1 cellular context compared by ENCODE assay signal in genomic region chr12:122895757-122896636, GRCh38.
A peak's percentile ranks its signal among the peaks of the same experiment; 100 is the strongest.
TF ChIP-seq lines count a peak whose summit lies in the region.

A gene with protein sequence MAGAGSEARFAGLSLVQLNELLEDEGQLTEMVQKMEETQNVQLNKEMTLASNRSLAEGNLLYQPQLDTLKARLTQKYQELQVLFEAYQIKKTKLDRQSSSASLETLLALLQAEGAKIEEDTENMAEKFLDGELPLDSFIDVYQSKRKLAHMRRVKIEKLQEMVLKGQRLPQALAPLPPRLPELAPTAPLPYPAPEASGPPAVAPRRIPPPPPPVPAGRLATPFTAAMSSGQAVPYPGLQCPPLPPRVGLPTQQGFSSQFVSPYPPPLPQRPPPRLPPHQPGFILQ (minus strand): TSS chr12:122896124. CDS start chr12:122896062, 62 bp downstream.

TF ChIP-seq in HepG2, 621 proteins besides CTCF, POLR2A, EP300 and RAD21 (continued from another document and continues in another):
- peak; percentile 93 for TF ChIP-seq CREM (IDR thresholded peaks at IDR 0.05)
- peak; percentile 86 for TF ChIP-seq CREM (CRISPR knock-in tag; IDR thresholded peaks at IDR 0.05)
- no peak for TF ChIP-seq FLYWCH1 (CRISPR knock-in tag; IDR thresholded peaks at IDR 0.05)
- peak; percentile 35; the same call in 1 of the 2 replicates for TF ChIP-seq ZC3H13 (CRISPR knock-in tag; IDR thresholded peaks at IDR 0.05)
- TF ChIP-seq JUNB (CRISPR knock-in tag; IDR thresholded peaks at IDR 0.05; ENCODE audit: borderline replicate concordance) = no peak
- TF ChIP-seq PAWR (CRISPR knock-in tag; IDR thresholded peaks at IDR 0.05; ENCODE audit: borderline replicate concordance) = no peak
- no peak for TF ChIP-seq ZBTB49 (CRISPR knock-in tag; IDR thresholded peaks at IDR 0.05; ENCODE audit: borderline replicate concordance)
- TF ChIP-seq ELF3 (CRISPR knock-in tag; IDR thresholded peaks at IDR 0.05) = peak; percentile 46; the same call in 1 of the 2 replicates
- TF ChIP-seq TEAD3 (CRISPR knock-in tag; optimal IDR thresholded peaks at IDR 0.05; ENCODE audit: borderline replicate concordance) = peak; percentile 46
- no peak for TF ChIP-seq CENPT (CRISPR knock-in tag; IDR thresholded peaks at IDR 0.05; ENCODE audit: low read depth)
- peak; percentile 53; the same call in 1 of the 2 replicates for TF ChIP-seq ELF1 (CRISPR knock-in tag; IDR thresholded peaks at IDR 0.05)
- peak; percentile 82 for TF ChIP-seq RBFOX2 (IDR thresholded peaks at IDR 0.05; ENCODE audit: low read depth, low read length)
- no peak for TF ChIP-seq NR1H2 (CRISPR knock-in tag; IDR thresholded peaks at IDR 0.05; ENCODE audit: borderline replicate concordance, low read depth)
- no peak for TF ChIP-seq ZNF280D (CRISPR knock-in tag; IDR thresholded peaks at IDR 0.05)
- no peak for TF ChIP-seq KDM1A (CRISPR knock-in tag; IDR thresholded peaks at IDR 0.05)
- no peak for TF ChIP-seq FOXJ3 (CRISPR knock-in tag; IDR thresholded peaks at IDR 0.05; ENCODE audit: borderline replicate concordance)
- TF ChIP-seq DNMT3B (CRISPR knock-in tag; conservative IDR thresholded peaks at IDR 0.05) = no peak
- TF ChIP-seq ZSCAN21 (CRISPR knock-in tag; IDR thresholded peaks at IDR 0.05; ENCODE audit: borderline replicate concordance) = peak; percentile 65; the same call in 1 of the 2 replicates
- no peak for TF ChIP-seq PHF21A (CRISPR knock-in tag; IDR thresholded peaks at IDR 0.05)
- TF ChIP-seq ZNF616 (CRISPR knock-in tag; IDR thresholded peaks at IDR 0.05; ENCODE audit: low read depth) = no peak
- TF ChIP-seq BORCS8-MEF2B (CRISPR knock-in tag; IDR thresholded peaks at IDR 0.05) = 0 out of 2 replicates have a peak, but pooled peaks have one; percentile 47
- peak; percentile 81 for TF ChIP-seq JUND (CRISPR knock-in tag; IDR thresholded peaks at IDR 0.05)
- no peak for TF ChIP-seq ZNF12 (CRISPR knock-in tag; IDR thresholded peaks at IDR 0.05)
- peak; percentile 86 for TF ChIP-seq ZNF687 (CRISPR knock-in tag; IDR thresholded peaks at IDR 0.05)
- no peak for TF ChIP-seq ZNF652 (CRISPR knock-in tag; IDR thresholded peaks at IDR 0.05; ENCODE audit: borderline replicate concordance, low read depth)
- no peak for TF ChIP-seq ZNF256 (CRISPR knock-in tag; conservative IDR thresholded peaks at IDR 0.05)
- 0 out of 2 replicates have a peak, but pooled peaks have one; percentile 33 for TF ChIP-seq ZNF639 (CRISPR knock-in tag; conservative IDR thresholded peaks at IDR 0.05)
- no peak for TF ChIP-seq NFE2 (CRISPR knock-in tag; IDR thresholded peaks at IDR 0.05)
- no peak for TF ChIP-seq TBX3 (IDR thresholded peaks at IDR 0.05; ENCODE audit: borderline replicate concordance)
- peak; percentile 62 for TF ChIP-seq SPEN (CRISPR knock-in tag; IDR thresholded peaks at IDR 0.05; ENCODE audit: low read depth)
- TF ChIP-seq KDM2A (CRISPR knock-in tag; IDR thresholded peaks at IDR 0.05; ENCODE audit: borderline replicate concordance, low read depth) = peak; percentile 38; the same call in 1 of the 2 replicates
- 0 out of 2 replicates have a peak, but pooled peaks have one; percentile 21 for TF ChIP-seq FOXA3 (CRISPR knock-in tag; IDR thresholded peaks at IDR 0.05)
- TF ChIP-seq GRHL1 (CRISPR knock-in tag; conservative IDR thresholded peaks at IDR 0.05) = no peak
- TF ChIP-seq CCDC6 (CRISPR knock-in tag; IDR thresholded peaks at IDR 0.05) = peak; percentile 57; the same call in 1 of the 2 replicates
- no peak for TF ChIP-seq SOX6 (IDR thresholded peaks at IDR 0.05)
- no peak for TF ChIP-seq SOX6 (CRISPR knock-in tag; IDR thresholded peaks at IDR 0.05)
- peak; percentile 45; the same call in 1 of the 2 replicates for TF ChIP-seq POGZ (CRISPR knock-in tag; IDR thresholded peaks at IDR 0.05)
- TF ChIP-seq SRSF9 (IDR thresholded peaks at IDR 0.05; ENCODE audit: borderline replicate concordance, insufficient read depth, low read depth, low read length, poor library complexity, severe bottlenecking) = no peak
- TF ChIP-seq SP2 (CRISPR knock-in tag; IDR thresholded peaks at IDR 0.05) = peak; percentile 57; the same call in 1 of the 2 replicates
- no peak for TF ChIP-seq ZNF781 (CRISPR knock-in tag; IDR thresholded peaks at IDR 0.05; ENCODE audit: borderline replicate concordance, not compliant biosample characterization)
- TF ChIP-seq CEBPB (IDR thresholded peaks at IDR 0.05; ENCODE audit: borderline replicate concordance, low read depth, low read length) = peak; percentile 24; the same call in 1 of the 2 replicates
- TF ChIP-seq ZFX (CRISPR knock-in tag; IDR thresholded peaks at IDR 0.05; ENCODE audit: low read depth) = peak; percentile 55; the same call in 1 of the 2 replicates
- no peak for TF ChIP-seq ATAD3A (CRISPR knock-in tag; IDR thresholded peaks at IDR 0.05)
- TF ChIP-seq ZMAT3 (CRISPR knock-in tag; conservative IDR thresholded peaks at IDR 0.05) = no peak
- TF ChIP-seq KDM3A (CRISPR knock-in tag; IDR thresholded peaks at IDR 0.05; ENCODE audit: low read depth) = peak; percentile 81; the same call in 1 of the 2 replicates
- TF ChIP-seq, protein P1, sequence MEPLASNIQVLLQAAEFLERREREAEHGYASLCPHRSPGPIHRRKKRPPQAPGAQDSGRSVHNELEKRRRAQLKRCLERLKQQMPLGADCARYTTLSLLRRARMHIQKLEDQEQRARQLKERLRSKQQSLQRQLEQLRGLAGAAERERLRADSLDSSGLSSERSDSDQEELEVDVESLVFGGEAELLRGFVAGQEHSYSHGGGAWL (CRISPR knock-in tag; IDR thresholded peaks at IDR 0.05) = 0 out of 2 replicates have a peak, but pooled peaks have one; percentile 30
- no peak for TF ChIP-seq HNRNPUL1 (IDR thresholded peaks at IDR 0.05; ENCODE audit: low read depth, low read length)
- no peak for TF ChIP-seq NCOA5 (CRISPR knock-in tag; IDR thresholded peaks at IDR 0.05)
- TF ChIP-seq, protein P2, sequence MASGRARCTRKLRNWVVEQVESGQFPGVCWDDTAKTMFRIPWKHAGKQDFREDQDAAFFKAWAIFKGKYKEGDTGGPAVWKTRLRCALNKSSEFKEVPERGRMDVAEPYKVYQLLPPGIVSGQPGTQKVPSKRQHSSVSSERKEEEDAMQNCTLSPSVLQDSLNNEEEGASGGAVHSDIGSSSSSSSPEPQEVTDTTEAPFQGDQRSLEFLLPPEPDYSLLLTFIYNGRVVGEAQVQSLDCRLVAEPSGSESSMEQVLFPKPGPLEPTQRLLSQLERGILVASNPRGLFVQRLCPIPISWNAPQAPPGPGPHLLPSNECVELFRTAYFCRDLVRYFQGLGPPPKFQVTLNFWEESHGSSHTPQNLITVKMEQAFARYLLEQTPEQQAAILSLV (CRISPR knock-in tag; IDR thresholded peaks at IDR 0.05; ENCODE audit: borderline replicate concordance) = 0 out of 2 replicates have a peak, but pooled peaks have one; percentile 31
- peak; percentile 71 for TF ChIP-seq GABPA (IDR thresholded peaks at IDR 0.05; ENCODE audit: low read depth, low read length)
- peak; percentile 84 for TF ChIP-seq GABPA (CRISPR knock-in tag; IDR thresholded peaks at IDR 0.05; ENCODE audit: low read depth)
- 0 out of 2 replicates have a peak, but pooled peaks have one; percentile 8 for TF ChIP-seq RXRB (CRISPR knock-in tag; IDR thresholded peaks at IDR 0.05; ENCODE audit: borderline replicate concordance)
- TF ChIP-seq ZNF772 (CRISPR knock-in tag; IDR thresholded peaks at IDR 0.05) = no peak
- TF ChIP-seq REL (CRISPR knock-in tag; conservative IDR thresholded peaks at IDR 0.05) = 0 out of 2 replicates have a peak, but pooled peaks have one; percentile 66
- TF ChIP-seq CBFB (CRISPR knock-in tag; IDR thresholded peaks at IDR 0.05) = no peak
- peak; percentile 19 for TF ChIP-seq ASH2L (IDR thresholded peaks at IDR 0.05; ENCODE audit: insufficient read length, low read depth, low read length)
